ENCODE assay signal across 10 cellular contexts in the genomic region with DNA sequence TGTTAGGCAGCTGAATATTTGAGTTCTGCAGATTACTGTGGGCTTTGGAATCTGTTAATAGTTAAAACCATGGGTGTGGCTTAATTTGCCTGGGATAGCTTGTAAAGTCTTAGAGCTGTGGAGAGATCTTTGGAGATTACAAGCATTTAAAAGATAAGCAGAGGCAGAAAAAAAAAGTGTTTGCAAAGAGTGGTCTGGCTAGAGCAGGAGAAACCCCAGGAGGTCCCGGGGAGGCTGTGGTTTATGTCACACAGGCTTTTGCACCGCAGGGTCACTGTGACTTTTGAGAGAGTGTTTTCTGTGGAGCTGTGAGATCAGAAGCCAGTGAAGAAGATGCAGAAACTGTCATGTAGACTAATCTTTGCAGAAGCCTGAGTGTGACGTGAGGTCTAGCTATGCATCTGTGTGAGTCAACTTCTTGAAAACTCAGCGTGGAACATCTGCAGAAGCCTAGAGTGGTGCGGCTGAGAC. TPM values are rescaled to one million over a fixed set of nuclear protein-coding genes. Genes with fewer than 3 reads are reported as not detected.
DNase-seq lines count a peak whose midpoint lies in the region; ATAC-seq and TF ChIP-seq lines count a peak whose summit lies in the region.
"Had no signal": no experiment of that assay in that cellular context is flagged by ENCODE, and none has a peak within 500 bp of the region (broad histone marks: within the 10 kb centered on the region; RNA-seq: fewer than 3 reads in every experiment).

No MANE protein-coding gene starts in this region.

- H3K27me3 Mint-ChIP-seq in immature natural killer cell (ENCODE audit: low read depth in 3 of 3), result peaks cover 6 to 14% (median 9%) of the 10 kb centered on the region in 3 donors

- no peak overlapping the region for H3K14ac ChIP-seq in neuronal stem cell (ENCODE audit: low read length)

- no peak overlapping the region for H3K9ac ChIP-seq in neuronal stem cell (ENCODE audit: low read depth, low read length, poor library complexity)

- intact Hi-C loops in vagina (cut with DNase I), result no loop called here

- H3K4ac ChIP-seq in neuronal stem cell (ENCODE audit: low read length), result no peak overlapping the region

- H3K4me3 Mint-ChIP-seq in immature natural killer cell, result peak overlapping the region; percentile 26 to 62 (median 48)

- H2AFZ ChIP-seq in neuronal stem cell (ENCODE audit: low read length), result no peak overlapping the region

- H3K27ac ChIP-seq in VCaP, result peak overlapping the region; percentile 90
- H3K27ac ChIP-seq in vagina, result peak overlapping the region; percentile 39
- no peak overlapping the region for H3K27ac ChIP-seq in neuronal stem cell (replicated peaks; ENCODE audit: low read length)

- no CpG with 5 or more reads among the region's 5 CpGs for WGBS in neuronal stem cell (ENCODE audit: extremely low coverage in 2 of 2, insufficient read length in 2 of 2, insufficient replicate concordance in 1 of 2), 2 donors

- TF ChIP-seq POLR2A in vagina (IDR thresholded peaks at IDR 0.05) (no peak), GM18505 (IDR thresholded peaks at IDR 0.05; ENCODE audit: borderline replicate concordance, extremely low read depth, insufficient read depth, insufficient read length) (no peak)

- H3K9me3 ChIP-seq in vagina, result no peaks in the 10 kb centered on the region
- H3K9me3 ChIP-seq in neuronal stem cell (replicated peaks in 1 of 2; ENCODE audit: control insufficient read depth in 2 of 2, insufficient read depth in 1 of 2, low read depth in 1 of 2, low read length in 2 of 2), result peaks cover 0 to 3% of the 10 kb centered on the region in 2 donors

- H3K18ac ChIP-seq in neuronal stem cell (ENCODE audit: low read length), result no peak overlapping the region

- H2BK15ac ChIP-seq in neuronal stem cell (ENCODE audit: low read length), result no peak overlapping the region

- no peak overlapping the region for H4K8ac ChIP-seq in neuronal stem cell (ENCODE audit: low read depth, low read length)

- peaks cover 98 to 100% of the 10 kb centered on the region in 2 donors for H3K4me1 Mint-ChIP-seq in immature natural killer cell

- H3K4me3 ChIP-seq in vagina (no peak overlapping the region), neuronal stem cell (ENCODE audit: low read length in 2 of 2) (no peak overlapping the region)
- H3K4me3 ChIP-seq: skin epidermis had no signal

- peak overlapping the region; percentile 53 to 96 (median 86) for H3K27ac Mint-ChIP-seq in immature natural killer cell

- no peak for TF ChIP-seq CTCF in VCaP (conservative IDR thresholded peaks at IDR 0.05)
- TF ChIP-seq CTCF in vagina (IDR thresholded peaks at IDR 0.05), result no peak

- no peak overlapping the region for H3K23ac ChIP-seq in neuronal stem cell (ENCODE audit: low read depth, low read length, poor library complexity)

- H3K4me2 ChIP-seq in neuronal stem cell (ENCODE audit: insufficient read depth, low read length, poor library complexity, severe bottlenecking), result no peak overlapping the region

- H2AK5ac ChIP-seq in neuronal stem cell (ENCODE audit: low read depth, low read length), result no peak overlapping the region

- H3K36me3 ChIP-seq in vagina, result no peaks in the 10 kb centered on the region
- H3K36me3 ChIP-seq in neuronal stem cell (replicated peaks in 1 of 2; ENCODE audit: control insufficient read depth in 2 of 2, insufficient read depth in 2 of 2, low read length in 2 of 2), result peaks cover 0 to 1% of the 10 kb centered on the region in 2 donors

- no peaks in the 10 kb centered on the region for H3K9me3 Mint-ChIP-seq in immature natural killer cell

- no peaks in the 10 kb centered on the region for H3K27me3 ChIP-seq in vagina
- H3K27me3 ChIP-seq in neuronal stem cell (ENCODE audit: control insufficient read depth in 3 of 3, insufficient read depth in 3 of 3, low read depth in 1 of 3, low read length in 3 of 3), result no peaks in the 10 kb centered on the region

- no peaks in the 10 kb centered on the region for H3K36me3 Mint-ChIP-seq in immature natural killer cell

- DNase-seq in stimulated activated CD4-positive, alpha-beta T cell treated with anti-CD3 and anti-CD28 coated beads, Interleukin-15, amount 100 ng/mL, for 24 hours, result peak; percentile 64
- DNase-seq in stimulated activated CD4-positive, alpha-beta T cell treated with anti-CD3 and anti-CD28 coated beads, Interleukin-12 subunit alpha, Interleukin-12 subunit beta, amount 100 ng/mL, for 4 hours, result no peak
- DNase-seq in immature natural killer cell, result peak; percentile 83 to 89 (median 87)
- DNase-seq in vagina (ENCODE audit: extremely low spot score in 2 of 2), result no peak
- DNase-seq in neuronal stem cell (ENCODE audit: low spot score), result no peak
- no peak for DNase-seq in activated CD4-positive, CD25-positive, alpha-beta regulatory T cell (lab: John Stamatoyannopoulos, UW)
- DNase-seq: COR-L47 had no signal

- no peak overlapping the region for H2BK12ac ChIP-seq in neuronal stem cell (ENCODE audit: low read length)

- H3K79me1 ChIP-seq in neuronal stem cell (ENCODE audit: low read depth, low read length), result no peaks in the 10 kb centered on the region

- no peak overlapping the region for H4K91ac ChIP-seq in neuronal stem cell (ENCODE audit: low read depth, low read length, poor library complexity)

- H3K4me1 ChIP-seq in vagina (peaks cover 83% of the 10 kb centered on the region), neuronal stem cell (ENCODE audit: control insufficient read depth in 2 of 2, insufficient read depth in 1 of 2, low read depth in 1 of 2, low read length in 2 of 2) (peaks cover 5 to 32% of the 10 kb centered on the region in 2 donors)

- H2BK120ac ChIP-seq in neuronal stem cell (ENCODE audit: low read depth, low read length), result no peak overlapping the region

- H2BK5ac ChIP-seq in neuronal stem cell (ENCODE audit: low read length), result no peak overlapping the region

- ATAC-seq in GM18505 (IDR thresholded peaks at IDR 0.05; ENCODE audit: unreplicated experiment), result no peak

RNA-seq across cellular contexts. Expression of a gene that starts 49.0 kb away (rescaled TPM):
- polyA plus RNA-seq in immature natural killer cell, result 1 to 10 TPM in 2 of 3 donors, not detected in 1; 1.2 to 4.3 TPM
- 38.1 TPM for total RNA-seq in vagina
- polyA plus RNA-seq in neuronal stem cell (2013, experiment 1 of 2), result 4.7 TPM
- 4.8 TPM for polyA plus RNA-seq in neuronal stem cell (2013, experiment 2 of 2)

Comparison
In these comparisons a context has a peak if more than half of its experiments do, and no peak if none do; other contexts are left out.
1. DNase-seq: peak in stimulated activated CD4-positive, alpha-beta T cell treated with anti-CD3 and anti-CD28 coated beads, Interleukin-15, amount 100 ng/mL, for 24 hours (single experiment) and immature natural killer cell (3 of 3); none in stimulated activated CD4-positive, alpha-beta T cell treated with anti-CD3 and anti-CD28 coated beads, Interleukin-12 subunit alpha, Interleukin-12 subunit beta, amount 100 ng/mL, for 4 hours (single experiment), vagina (0 of 2), neuronal stem cell (single experiment) and activated CD4-positive, CD25-positive, alpha-beta regulatory T cell (0 of 4).